In genomic region chr17:71631483-71631882, GRCh38 we compare ENCODE assay signal across 13 cellular contexts.
DNase-seq lines count a peak whose midpoint lies in the region; ATAC-seq, FAIRE-seq and TF ChIP-seq lines count a peak whose summit lies in the region.
"Had no signal": no experiment of that assay in that cellular context is flagged by ENCODE, and none has a peak within 500 bp of the region (broad histone marks: within the 10 kb centered on the region; RNA-seq: fewer than 3 reads in every experiment).

No MANE protein-coding gene starts in this region.

- TF ChIP-seq CTCF in AG04449 (IDR thresholded peaks at IDR 0.05; ENCODE audit: insufficient read depth, low read length, missing control alignments): no peak
- TF ChIP-seq CTCF in mammary epithelial cell (conservative IDR thresholded peaks at IDR 0.05 in 1 of 2, IDR thresholded peaks at IDR 0.05 in 1 of 2; ENCODE audit: extremely low read depth in 1 of 2, insufficient read depth in 1 of 2, low read depth in 1 of 2, low read length in 2 of 2): no peak

- peaks cover 45% of the 10 kb centered on the region for H3K4me1 ChIP-seq in mammary epithelial cell (ENCODE audit: insufficient read depth, low read length)

- peak; percentile 36 for DNase-seq in AG04449 (ENCODE audit: low read depth, low spot score)
- DNase-seq in HTR-8/SVneo (ENCODE audit: insufficient read length, low spot score): peak; percentile 7
- peak; percentile 33 for DNase-seq in mammary epithelial cell
- DNase-seq in kidney glomerular epithelial cell (lab: John Stamatoyannopoulos, UW): peak; percentile 26
- DNase-seq in ureter (ENCODE audit: low spot score): no peak
- DNase-seq in erythroblast (lab: John Stamatoyannopoulos, UW): no peak
- DNase-seq: activated gamma-delta T cell; DMS79; effector CD8-positive, alpha-beta T cell; NCI-H2171 treated with DMSO at 0.1 percent for 48 hours; occipital lobe had no signal

- ATAC-seq in activated CD4-positive, CD25-positive, alpha-beta regulatory T cell treated with anti-CD3 and anti-CD28 coated beads, Interleukin-2, amount 50 U/mL, for 24 hours: no peak
- no peak for ATAC-seq in GM19463 (IDR thresholded peaks at IDR 0.05; ENCODE audit: unreplicated experiment)

- POLR2A ChIA-PET in AG04449 (lab: Yijun Ruan, JAX): interaction anchor here (1.0 kb wide), 1 partner anchor 126 kb away, joined by 4 read pairs; no protein-coding TSS in a partner anchor

- no peaks in the 10 kb centered on the region for H3K79me2 ChIP-seq in mammary epithelial cell (ENCODE audit: insufficient read depth, low read length)

- peak overlapping the region; percentile 22 for H3K4me2 ChIP-seq in mammary epithelial cell (ENCODE audit: insufficient read depth, low read depth, low read length)

- H2AFZ ChIP-seq in mammary epithelial cell (ENCODE audit: low read depth, low read length): peak overlapping the region; percentile 17

- H3K9me3 ChIP-seq in mammary epithelial cell (replicated peaks; ENCODE audit: insufficient read depth, low read length): peaks cover 4% of the 10 kb centered on the region

- FAIRE-seq in HTR-8/SVneo (lab: Jason Lieb, UNC): peak; percentile 59

- no peaks in the 10 kb centered on the region for H3K36me3 ChIP-seq in mammary epithelial cell (ENCODE audit: insufficient read depth, low read length)

- CTCF ChIA-PET in AG04449 (lab: Yijun Ruan, JAX): no interaction called here
- CTCF ChIA-PET in mammary epithelial cell (lab: Charles Lee; ENCODE audit: low non-redundant PET): no interaction called here

- H3K27me3 ChIP-seq in mammary epithelial cell (ENCODE audit: insufficient read depth, low read length): no peaks in the 10 kb centered on the region

- H3K9ac ChIP-seq in mammary epithelial cell (ENCODE audit: insufficient read depth, low read length): no peak overlapping the region

- H3K4me3 ChIP-seq in AG04449 (ENCODE audit: low read depth, low read length) (no peak overlapping the region), mammary epithelial cell (replicated peaks in 1 of 3; ENCODE audit: insufficient read depth in 1 of 3, low read depth in 2 of 3, low read length in 3 of 3) (no peak overlapping the region)

- BruUV-seq in mammary epithelial cell (replicated peaks; lab: Mats Ljungman, UMichigan): no TSS peak

- H3K27ac ChIP-seq in mammary epithelial cell (ENCODE audit: insufficient read depth, low read depth, low read length): peak overlapping the region; percentile 75

- dilution Hi-C loops in mammary epithelial cell (cut with HindIII; ENCODE audit: low sequenced_read_pairs): no loop called here

- in situ Hi-C loops in mammary epithelial cell (cut with MboI; ENCODE audit: low sequenced_read_pairs in 2 of 2): no loop called here

- 6% methylated on average over 1 of the region's 1 CpG for WGBS in mammary epithelial cell (ENCODE audit: low coverage, missing lambda C conversion rate)

- no peaks in the 10 kb centered on the region for H4K20me1 ChIP-seq in mammary epithelial cell (ENCODE audit: insufficient read depth, low read length)

- intact Hi-C loops in mammary epithelial cell (cut with micrococcal nuclease): loop anchor here (5.0 kb wide), 3 partner anchors 194 to 394 kb away; no protein-coding TSS in a partner anchor

- TF ChIP-seq POLR2A in erythroblast (IDR thresholded peaks at IDR 0.05; ENCODE audit: low read length): no peak

Comparison
In these comparisons a context has a peak if more than half of its experiments do, and no peak if none do; other contexts are left out.
1. DNase-seq: peak in AG04449 (single experiment), HTR-8/SVneo (single experiment), mammary epithelial cell (single experiment) and kidney glomerular epithelial cell (single experiment); none in ureter (single experiment) and erythroblast (0 of 2).